Comparison of ENCODE assay signal across 15 cellular contexts in genomic region chr11:63534895-63535461, GRCh38. TPM values are rescaled to one million over a fixed set of nuclear protein-coding genes. Genes with fewer than 3 reads are reported as not detected.
A peak's percentile ranks its signal among the peaks of the same experiment; 100 is the strongest.
DNase-seq lines count a peak whose midpoint lies in the region; ATAC-seq and TF ChIP-seq lines count a peak whose summit lies in the region.
"Had no signal": no experiment of that assay in that cellular context is flagged by ENCODE, and none has a peak within 500 bp of the region (broad histone marks: within the 10 kb centered on the region; RNA-seq: fewer than 3 reads in every experiment).

No MANE protein-coding gene starts in this region.

- H3K36me3 Mint-ChIP-seq in activated naive CD4-positive, alpha-beta T cell treated with anti-CD3 and anti-CD28 coated beads for 36 hours (ENCODE audit: low read depth), result no peaks in the 10 kb centered on the region
- H3K36me3 Mint-ChIP-seq in activated naive CD4-positive, alpha-beta T cell treated with anti-CD3 and anti-CD28 coated beads, Interleukin-2, amount 50 U/mL, for 72 hours, result no peaks in the 10 kb centered on the region
- no peaks in the 10 kb centered on the region for H3K36me3 Mint-ChIP-seq in nephron progenitor cell (ENCODE audit: low read depth)

- no peak for TF ChIP-seq CTCF in nephron progenitor cell (IDR thresholded peaks at IDR 0.05)

- H3K27me3 Mint-ChIP-seq in activated naive CD4-positive, alpha-beta T cell treated with anti-CD3 and anti-CD28 coated beads for 36 hours (ENCODE audit: low read depth), result no peaks in the 10 kb centered on the region
- H3K27me3 Mint-ChIP-seq in nephron progenitor cell (ENCODE audit: low read depth, poor library complexity), result peaks cover 18% of the 10 kb centered on the region

- CTCF ChIA-PET in activated naive CD4-positive, alpha-beta T cell treated with anti-CD3 and anti-CD28 coated beads for 36 hours (lab: Charles Lee), result interaction anchor here (1.2 kb wide), 1 partner anchor 14 kb away, joined by 4 read pairs; no protein-coding TSS in a partner anchor

- ATAC-seq in HG03280 (IDR thresholded peaks at IDR 0.05; ENCODE audit: unreplicated experiment) (peak; percentile 45), left lobe of liver (no peak)
- peak; percentile 19 to 46 for ATAC-seq in activated naive CD4-positive, alpha-beta T cell treated with anti-CD3 and anti-CD28 coated beads, Interleukin-2, amount 50 U/mL, for 72 hours
- ATAC-seq: gastrocnemius medialis had no signal

- H3K4me3 Mint-ChIP-seq in activated naive CD4-positive, alpha-beta T cell treated with anti-CD3 and anti-CD28 coated beads for 36 hours, result no peak overlapping the region
- H3K4me3 Mint-ChIP-seq in nephron progenitor cell, result no peak overlapping the region

- DNase-seq in activated naive CD4-positive, alpha-beta T cell treated with anti-CD3 and anti-CD28 coated beads for 36 hours, result no peak
- no peak for DNase-seq in activated naive CD4-positive, alpha-beta T cell (lab: John Stamatoyannopoulos, UW)
- DNase-seq in activated naive CD4-positive, alpha-beta T cell treated with anti-CD3 and anti-CD28 coated beads, Interleukin-2, amount 50 U/mL, for 72 hours (ENCODE audit: low spot score in 2 of 2), result no peak
- DNase-seq in nephron progenitor cell (no peak), left lobe of liver (ENCODE audit: low spot score) (no peak), NCI-H1105 (lab: John Stamatoyannopoulos, UW) (no peak)
- DNase-seq: gastrocnemius medialis, GF-D8, midbrain, NCI-H1930 had no signal

- H3K27ac ChIP-seq in temporal lobe (ENCODE audit: low read depth, low read length), result peak overlapping the region; percentile 94
- H3K27ac ChIP-seq: gastrocnemius medialis, SJSA1 had no signal

- H3K27ac Mint-ChIP-seq in activated naive CD4-positive, alpha-beta T cell treated with anti-CD3 and anti-CD28 coated beads for 36 hours, result peak overlapping the region; percentile 43
- H3K27ac Mint-ChIP-seq in activated naive CD4-positive, alpha-beta T cell treated with anti-CD3 and anti-CD28 coated beads, Interleukin-2, amount 50 U/mL, for 72 hours, result peak overlapping the region in 1 of 2 donors; percentile 92
- H3K27ac Mint-ChIP-seq in nephron progenitor cell, result no peak overlapping the region

- intact Hi-C loops in activated naive CD4-positive, alpha-beta T cell treated with anti-CD3 and anti-CD28 coated beads for 36 hours (cut with micrococcal nuclease), result loop anchor here (5.0 kb wide), 1 partner anchor 102 kb away; no protein-coding TSS in a partner anchor

- peaks cover 78% of the 10 kb centered on the region for H3K4me1 Mint-ChIP-seq in activated naive CD4-positive, alpha-beta T cell treated with anti-CD3 and anti-CD28 coated beads for 36 hours (ENCODE audit: low read depth)
- H3K4me1 Mint-ChIP-seq in nephron progenitor cell, result peaks cover 10% of the 10 kb centered on the region

- H3K9me3 Mint-ChIP-seq in activated naive CD4-positive, alpha-beta T cell treated with anti-CD3 and anti-CD28 coated beads for 36 hours, result no peaks in the 10 kb centered on the region
- H3K9me3 Mint-ChIP-seq in activated naive CD4-positive, alpha-beta T cell treated with anti-CD3 and anti-CD28 coated beads, Interleukin-2, amount 50 U/mL, for 72 hours, result no peaks in the 10 kb centered on the region
- no peaks in the 10 kb centered on the region for H3K9me3 Mint-ChIP-seq in nephron progenitor cell

RNA-seq across cellular contexts. Expression of gene PLAAT4, which starts 1.6 kb away (rescaled TPM):
- total RNA-seq in activated naive CD4-positive, alpha-beta T cell treated with anti-CD3 and anti-CD28 coated beads for 36 hours, result 10 to 100 TPM; 16.1 to 16.6 TPM
- 10 to 100 TPM; 11.6 to 34.1 TPM for total RNA-seq in activated naive CD4-positive, alpha-beta T cell treated with anti-CD3 and anti-CD28 coated beads, Interleukin-2, amount 50 U/mL, for 72 hours
- total RNA-seq in temporal lobe, result 3.0 TPM
- total RNA-seq in left lobe of liver, result 47.6 TPM

RNA-seq across cellular contexts. Expression of gene PLAAT2, which starts 28.2 kb away (rescaled TPM):
- total RNA-seq in activated naive CD4-positive, alpha-beta T cell treated with anti-CD3 and anti-CD28 coated beads for 36 hours, result not detected
- not detected for total RNA-seq in activated naive CD4-positive, alpha-beta T cell treated with anti-CD3 and anti-CD28 coated beads, Interleukin-2, amount 50 U/mL, for 72 hours
- total RNA-seq in temporal lobe, result 0.25 TPM
- 1.2 TPM for total RNA-seq in left lobe of liver
- total RNA-seq: cerebellum, gastrocnemius medialis had no signal

RNA-seq across cellular contexts. Expression of gene LGALS12, which starts 29.1 kb away (rescaled TPM):
- total RNA-seq in activated naive CD4-positive, alpha-beta T cell treated with anti-CD3 and anti-CD28 coated beads for 36 hours, result not detected
- not detected for total RNA-seq in activated naive CD4-positive, alpha-beta T cell treated with anti-CD3 and anti-CD28 coated beads, Interleukin-2, amount 50 U/mL, for 72 hours
- total RNA-seq in temporal lobe (not detected), left lobe of liver (not detected)
- total RNA-seq: activated CD8-positive, alpha-beta memory T cell treated with anti-CD3 and anti-CD28 coated beads for 36 hours; cerebellum had no signal

RNA-seq across cellular contexts. Expression of gene PLAAT5, which starts 44.0 kb away (rescaled TPM):
- not detected for total RNA-seq in activated naive CD4-positive, alpha-beta T cell treated with anti-CD3 and anti-CD28 coated beads for 36 hours
- not detected for total RNA-seq in activated naive CD4-positive, alpha-beta T cell treated with anti-CD3 and anti-CD28 coated beads, Interleukin-2, amount 50 U/mL, for 72 hours
- total RNA-seq in temporal lobe (1.5 TPM), left lobe of liver (not detected)
